In genomic region chr22:35593071-35593884, GRCh38 we compare ENCODE assay signal across 1 cellular context.
TF ChIP-seq lines count a peak whose summit lies in the region.

No MANE protein-coding gene starts in this region.

TF ChIP-seq in HEK293, 187 proteins besides CTCF, POLR2A, EP300 and RAD21 (continued from another document):
- TF ChIP-seq PRDM10 (tag by site-specific recombination; IDR thresholded peaks at IDR 0.05) (peak; percentile 48), PBX3 (CRISPR knock-in tag; IDR thresholded peaks at IDR 0.05) (no peak), ZBTB10 (tag by site-specific recombination; IDR thresholded peaks at IDR 0.05) (no peak), ZNF843 (tag by site-specific recombination; IDR thresholded peaks at IDR 0.05) (no peak), ZNF26 (tag by site-specific recombination; IDR thresholded peaks at IDR 0.05) (no peak), ZNF501 (tag by site-specific recombination; IDR thresholded peaks at IDR 0.05) (no peak), ZNF596 (tag by site-specific recombination; IDR thresholded peaks at IDR 0.05) (peak; percentile 96), ZNF600 (tag by site-specific recombination; IDR thresholded peaks at IDR 0.05) (peak; percentile 67), ZNF76 (tag by site-specific recombination; IDR thresholded peaks at IDR 0.05; ENCODE audit: borderline replicate concordance, low read depth) (no peak), ZNF560 (tag by site-specific recombination; IDR thresholded peaks at IDR 0.05; ENCODE audit: borderline replicate concordance) (no peak), SALL2 (tag by site-specific recombination; IDR thresholded peaks at IDR 0.05; ENCODE audit: borderline replicate concordance) (no peak), FEZF1 (tag by site-specific recombination; IDR thresholded peaks at IDR 0.05) (no peak), ZNF169 (tag by site-specific recombination; IDR thresholded peaks at IDR 0.05) (0 out of 2 replicates have a peak, but pooled peaks have one; percentile 28), ZFP3 (tag by site-specific recombination; IDR thresholded peaks at IDR 0.05; ENCODE audit: low read depth) (no peak), ZNF155 (tag by site-specific recombination; IDR thresholded peaks at IDR 0.05) (no peak), ZNF366 (tag by site-specific recombination; conservative IDR thresholded peaks at IDR 0.05) (peak; percentile 81), ZNF529 (tag by site-specific recombination; IDR thresholded peaks at IDR 0.05; ENCODE audit: insufficient replicate concordance) (no peak), ZNF791 (tag by site-specific recombination; IDR thresholded peaks at IDR 0.05) (no peak), BCL11A (tag by site-specific recombination; IDR thresholded peaks at IDR 0.05; ENCODE audit: low read depth) (no peak), PRDM2 (tag by site-specific recombination; IDR thresholded peaks at IDR 0.05; ENCODE audit: borderline replicate concordance) (no peak), SCRT2 (tag by site-specific recombination; IDR thresholded peaks at IDR 0.05) (no peak), PRDM1 (tag by site-specific recombination; IDR thresholded peaks at IDR 0.05) (peak; percentile 99), ZNF571 (tag by site-specific recombination; IDR thresholded peaks at IDR 0.05) (no peak), ZNF561 (tag by site-specific recombination; IDR thresholded peaks at IDR 0.05; ENCODE audit: borderline replicate concordance) (no peak), ZSCAN18 (tag by site-specific recombination; IDR thresholded peaks at IDR 0.05) (0 out of 2 replicates have a peak, but pooled peaks have one; percentile 10)
